ENCODE assay signal across 2 cellular contexts in the genomic region with DNA sequence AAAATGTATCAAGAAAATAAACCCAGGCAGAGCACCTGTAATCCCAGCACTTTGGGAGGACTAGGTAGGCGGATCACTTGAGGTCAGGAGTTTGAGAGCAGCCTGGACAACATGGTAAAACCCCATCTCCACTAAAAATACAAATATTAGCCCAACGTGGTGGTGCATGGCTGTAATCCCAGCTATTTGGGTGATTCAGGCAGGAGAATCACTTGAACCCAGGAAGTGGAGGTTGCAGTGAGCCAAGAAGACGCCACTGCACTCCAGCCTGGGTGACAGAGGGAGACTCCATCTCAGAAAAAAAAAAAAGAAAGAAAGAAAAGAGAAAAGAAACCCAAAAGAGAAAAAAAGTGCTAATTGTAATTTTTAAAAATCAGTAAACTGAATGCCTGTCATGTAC.
TF ChIP-seq lines count a peak whose summit lies in the region.

No MANE protein-coding gene starts in this region.

TF ChIP-seq in IMR-90, 13 proteins besides CTCF, POLR2A, EP300 and RAD21:
- TF ChIP-seq FOS (IDR thresholded peaks at IDR 0.05; ENCODE audit: low read depth, low read length) = no peak
- no peak for TF ChIP-seq CHD1 (IDR thresholded peaks at IDR 0.05; ENCODE audit: low read depth, low read length)
- TF ChIP-seq NFE2L2 (IDR thresholded peaks at IDR 0.05; ENCODE audit: low read depth, low read length) = no peak
- no peak for TF ChIP-seq CEBPB (IDR thresholded peaks at IDR 0.05; ENCODE audit: low read depth, low read length)
- no peak for TF ChIP-seq MAFK (IDR thresholded peaks at IDR 0.05; ENCODE audit: low read depth, low read length)
- no peak for TF ChIP-seq SMC3 (IDR thresholded peaks at IDR 0.05; ENCODE audit: low read depth, low read length)
- TF ChIP-seq, protein P1, sequence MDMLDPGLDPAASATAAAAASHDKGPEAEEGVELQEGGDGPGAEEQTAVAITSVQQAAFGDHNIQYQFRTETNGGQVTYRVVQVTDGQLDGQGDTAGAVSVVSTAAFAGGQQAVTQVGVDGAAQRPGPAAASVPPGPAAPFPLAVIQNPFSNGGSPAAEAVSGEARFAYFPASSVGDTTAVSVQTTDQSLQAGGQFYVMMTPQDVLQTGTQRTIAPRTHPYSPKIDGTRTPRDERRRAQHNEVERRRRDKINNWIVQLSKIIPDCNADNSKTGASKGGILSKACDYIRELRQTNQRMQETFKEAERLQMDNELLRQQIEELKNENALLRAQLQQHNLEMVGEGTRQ (IDR thresholded peaks at IDR 0.05; ENCODE audit: low read depth, low read length) = no peak
- TF ChIP-seq, protein P2, sequence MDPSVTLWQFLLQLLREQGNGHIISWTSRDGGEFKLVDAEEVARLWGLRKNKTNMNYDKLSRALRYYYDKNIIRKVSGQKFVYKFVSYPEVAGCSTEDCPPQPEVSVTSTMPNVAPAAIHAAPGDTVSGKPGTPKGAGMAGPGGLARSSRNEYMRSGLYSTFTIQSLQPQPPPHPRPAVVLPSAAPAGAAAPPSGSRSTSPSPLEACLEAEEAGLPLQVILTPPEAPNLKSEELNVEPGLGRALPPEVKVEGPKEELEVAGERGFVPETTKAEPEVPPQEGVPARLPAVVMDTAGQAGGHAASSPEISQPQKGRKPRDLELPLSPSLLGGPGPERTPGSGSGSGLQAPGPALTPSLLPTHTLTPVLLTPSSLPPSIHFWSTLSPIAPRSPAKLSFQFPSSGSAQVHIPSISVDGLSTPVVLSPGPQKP (IDR thresholded peaks at IDR 0.05; ENCODE audit: borderline replicate concordance, low read depth, low read length) = no peak

TF ChIP-seq in GM23338, 12 proteins besides CTCF, POLR2A, EP300 and RAD21:
- TF ChIP-seq JUNB (IDR thresholded peaks at IDR 0.05; ENCODE audit: unreplicated experiment) = no peak
- TF ChIP-seq EZH2phosphoT487 (IDR thresholded peaks at IDR 0.05; ENCODE audit: unreplicated experiment) = no peak
- TF ChIP-seq CREB1 (CRISPR knock-in tag; IDR thresholded peaks at IDR 0.05; ENCODE audit: low read depth) = no peak
- TF ChIP-seq REST (IDR thresholded peaks at IDR 0.05; ENCODE audit: unreplicated experiment) = no peak
- TF ChIP-seq ZNF114 (CRISPR knock-in tag; IDR thresholded peaks at IDR 0.05) = no peak
